In genomic region chr18:59358611-59359575, GRCh38 we compare ENCODE assay signal across 1 cellular context.
A peak's percentile ranks its signal among the peaks of the same experiment; 100 is the strongest.
TF ChIP-seq lines count a peak whose summit lies in the region.

TSS of gene LMAN1 (minus strand) at chr18:59359265. CDS start at chr18:59359244, 21 bp downstream.

TF ChIP-seq in K562, 482 proteins besides CTCF, POLR2A, EP300 and RAD21 (continued from another document):
- TF ChIP-seq AFF4 (CRISPR knock-in tag; IDR thresholded peaks at IDR 0.05) (peak; percentile 69; the same call in 1 of the 2 replicates), ZKSCAN8 (CRISPR knock-in tag; IDR thresholded peaks at IDR 0.05) (no peak), HDAC8 (tag; IDR thresholded peaks at IDR 0.05) (no peak), ZNF518B (CRISPR knock-in tag; IDR thresholded peaks at IDR 0.05) (no peak), JUNB (CRISPR knock-in tag; conservative IDR thresholded peaks at IDR 0.05) (no peak), BRCA1 (IDR thresholded peaks at IDR 0.05) (no peak), BRCA1 (CRISPR knock-in tag; IDR thresholded peaks at IDR 0.05) (no peak), BHLHE40 (IDR thresholded peaks at IDR 0.05; ENCODE audit: low read length) (no peak), MCM7 (IDR thresholded peaks at IDR 0.05) (no peak), EP400 (IDR thresholded peaks at IDR 0.05) (peak; percentile 83), ZNF639 (CRISPR knock-in tag; conservative IDR thresholded peaks at IDR 0.05 in 1 of 2, IDR thresholded peaks at IDR 0.05 in 1 of 2) (0 out of 4 replicates have a peak, but pooled peaks of 1 of the 2 experiments have one; percentile 38), ZNF175 (CRISPR knock-in tag; IDR thresholded peaks at IDR 0.05; ENCODE audit: low read depth) (no peak), USF1 (CRISPR knock-in tag; IDR thresholded peaks at IDR 0.05) (no peak), PHTF2 (CRISPR knock-in tag; IDR thresholded peaks at IDR 0.05) (no peak), TCF15 (CRISPR knock-in tag; IDR thresholded peaks at IDR 0.05) (no peak), KDM1A (IDR thresholded peaks at IDR 0.05) (no peak), SRSF7 (optimal IDR thresholded peaks at IDR 0.05; ENCODE audit: low read depth, low read length) (no peak), ZNF277 (CRISPR knock-in tag; IDR thresholded peaks at IDR 0.05; ENCODE audit: borderline replicate concordance) (no peak), C11orf30 (IDR thresholded peaks at IDR 0.05; ENCODE audit: low read depth) (peak; percentile 46; the same call in 1 of the 2 replicates), YY1 (IDR thresholded peaks at IDR 0.05; ENCODE audit: borderline replicate concordance in 1 of 3, control insufficient read depth in 1 of 3, extremely low read depth in 1 of 3, insufficient read depth in 3 of 3, insufficient read length in 1 of 3, insufficient replicate concordance in 2 of 3, low read depth in 1 of 3, low read length in 2 of 3) (peak; percentile 76 to 98 (median 92))
